In genomic region chr19:18636183-18636968, GRCh38 we compare ENCODE assay signal across 8 cellular contexts. TPM values are rescaled to one million over a fixed set of nuclear protein-coding genes. Genes with fewer than 3 reads are reported as not detected.
DNase-seq lines count a peak whose midpoint lies in the region; ATAC-seq, FAIRE-seq and TF ChIP-seq lines count a peak whose summit lies in the region.

No MANE protein-coding gene starts in this region.

- TF ChIP-seq CTCF in astrocyte (IDR thresholded peaks at IDR 0.05; ENCODE audit: insufficient read depth, low read depth, low read length), result no peak
- no peak for TF ChIP-seq CTCF in vagina (IDR thresholded peaks at IDR 0.05)

- no peaks in the 10 kb centered on the region for H3K4me1 Mint-ChIP-seq in astrocyte (ENCODE audit: low read depth, unreplicated experiment)

- peaks cover 5% of the 10 kb centered on the region for H4K20me1 ChIP-seq in astrocyte (ENCODE audit: insufficient read depth, low read length)

- H3K27me3 ChIP-seq in astrocyte (ENCODE audit: insufficient read depth, low read length) (peaks cover 7% of the 10 kb centered on the region), vagina (no peaks in the 10 kb centered on the region)

- H3K9ac ChIP-seq in astrocyte (ENCODE audit: low read length), result peak overlapping the region; percentile 85

- H3K4me3 ChIP-seq in astrocyte (ENCODE audit: insufficient read depth, low read depth, low read length), result peak overlapping the region; percentile 53
- peak overlapping the region; percentile 67 to 86 for H3K4me3 ChIP-seq in vagina

- H3K36me3 ChIP-seq in astrocyte (ENCODE audit: insufficient read depth, low read length) (no peaks in the 10 kb centered on the region), vagina (no peaks in the 10 kb centered on the region)

- H3K79me2 ChIP-seq in astrocyte (ENCODE audit: insufficient read depth, low read length), result peaks cover 4% of the 10 kb centered on the region

- peaks cover 19% of the 10 kb centered on the region for H3K27me3 Mint-ChIP-seq in astrocyte (ENCODE audit: low read depth, unreplicated experiment)

- H3K9me3 Mint-ChIP-seq in astrocyte (ENCODE audit: unreplicated experiment), result peaks cover 3% of the 10 kb centered on the region

- H3K27ac ChIP-seq in astrocyte (ENCODE audit: low read depth, low read length) (no peak overlapping the region), vagina (peak overlapping the region; percentile 96)

- DNase-seq in NCI-H187 (lab: John Stamatoyannopoulos, UW) (peak; percentile 89 to 92), T-helper 22 cell (ENCODE audit: low read depth) (peak; percentile 96), astrocyte (ENCODE audit: low read depth) (peak; percentile 93), hepatic stellate cell (ENCODE audit: low spot score) (peak; percentile 97), putamen (ENCODE audit: low spot score) (peak; percentile 93), vagina (ENCODE audit: extremely low spot score in 2 of 2) (no peak)

- intact Hi-C loops in vagina (cut with DNase I), result no loop called here

- H3K4me2 ChIP-seq in astrocyte (ENCODE audit: low read length), result peak overlapping the region; percentile 88

- peak; percentile 93 for ATAC-seq in GM18498 (IDR thresholded peaks at IDR 0.05; ENCODE audit: unreplicated experiment)
- peak; percentile 77 for ATAC-seq in HG02943 (IDR thresholded peaks at IDR 0.05; ENCODE audit: low read depth, unreplicated experiment)

- no peaks in the 10 kb centered on the region for H3K9me3 ChIP-seq in astrocyte (ENCODE audit: insufficient read depth, low read depth, low read length)
- no peaks in the 10 kb centered on the region for H3K9me3 ChIP-seq in vagina

- peaks cover 2% of the 10 kb centered on the region for H3K36me3 Mint-ChIP-seq in astrocyte (ENCODE audit: low read depth, unreplicated experiment)

- TF ChIP-seq POLR2A in vagina (IDR thresholded peaks at IDR 0.05), result no peak

- H3K27ac Mint-ChIP-seq in astrocyte (ENCODE audit: unreplicated experiment), result no peak overlapping the region

- no peak for FAIRE-seq in astrocyte (lab: Jason Lieb, UNC)

- peak overlapping the region; percentile 84 for H3K4me3 Mint-ChIP-seq in astrocyte (ENCODE audit: unreplicated experiment)

- H2AFZ ChIP-seq in astrocyte (ENCODE audit: low read depth, low read length), result peak overlapping the region; percentile 79

- H3K4me1 ChIP-seq in astrocyte (ENCODE audit: insufficient read depth, low read length), result no peaks in the 10 kb centered on the region
- H3K4me1 ChIP-seq in vagina, result peaks cover 32% of the 10 kb centered on the region

RNA-seq across cellular contexts. Expression of gene KLHL26, which starts 0.5 kb away (rescaled TPM):
- total RNA-seq in astrocyte (4.4 and 6.0 TPM in 2 replicates), vagina (8.3 TPM)

RNA-seq across cellular contexts. Expression of gene TMEM59L, which starts 23.7 kb away (rescaled TPM):
- total RNA-seq in astrocyte, result 5.6 and 8.8 TPM in 2 replicates
- 4.2 TPM for total RNA-seq in vagina

RNA-seq across cellular contexts. Expression of gene CRLF1, which starts 29.8 kb away (rescaled TPM):
- total RNA-seq in astrocyte, result 18.5 and 53.1 TPM in 2 replicates
- 15.2 TPM for total RNA-seq in vagina

RNA-seq across cellular contexts. Expression of gene CRTC1, which starts 47.1 kb away (rescaled TPM):
- total RNA-seq in astrocyte (8.4 and 8.8 TPM in 2 replicates), vagina (7.4 TPM)

RNA-seq across cellular contexts. Expression of gene REX1BD, which starts 47.8 kb away (rescaled TPM):
- 47.4 and 54.6 TPM in 2 replicates for total RNA-seq in astrocyte
- 124 TPM for total RNA-seq in vagina

Comparison
In these comparisons a context has a peak if more than half of its experiments do, and no peak if none do; other contexts are left out.
1. DNase-seq: peak in NCI-H187 (2 of 2), T-helper 22 cell (single experiment), astrocyte (single experiment), hepatic stellate cell (single experiment) and putamen (single experiment); none in vagina (0 of 2).